In the genomic region with DNA sequence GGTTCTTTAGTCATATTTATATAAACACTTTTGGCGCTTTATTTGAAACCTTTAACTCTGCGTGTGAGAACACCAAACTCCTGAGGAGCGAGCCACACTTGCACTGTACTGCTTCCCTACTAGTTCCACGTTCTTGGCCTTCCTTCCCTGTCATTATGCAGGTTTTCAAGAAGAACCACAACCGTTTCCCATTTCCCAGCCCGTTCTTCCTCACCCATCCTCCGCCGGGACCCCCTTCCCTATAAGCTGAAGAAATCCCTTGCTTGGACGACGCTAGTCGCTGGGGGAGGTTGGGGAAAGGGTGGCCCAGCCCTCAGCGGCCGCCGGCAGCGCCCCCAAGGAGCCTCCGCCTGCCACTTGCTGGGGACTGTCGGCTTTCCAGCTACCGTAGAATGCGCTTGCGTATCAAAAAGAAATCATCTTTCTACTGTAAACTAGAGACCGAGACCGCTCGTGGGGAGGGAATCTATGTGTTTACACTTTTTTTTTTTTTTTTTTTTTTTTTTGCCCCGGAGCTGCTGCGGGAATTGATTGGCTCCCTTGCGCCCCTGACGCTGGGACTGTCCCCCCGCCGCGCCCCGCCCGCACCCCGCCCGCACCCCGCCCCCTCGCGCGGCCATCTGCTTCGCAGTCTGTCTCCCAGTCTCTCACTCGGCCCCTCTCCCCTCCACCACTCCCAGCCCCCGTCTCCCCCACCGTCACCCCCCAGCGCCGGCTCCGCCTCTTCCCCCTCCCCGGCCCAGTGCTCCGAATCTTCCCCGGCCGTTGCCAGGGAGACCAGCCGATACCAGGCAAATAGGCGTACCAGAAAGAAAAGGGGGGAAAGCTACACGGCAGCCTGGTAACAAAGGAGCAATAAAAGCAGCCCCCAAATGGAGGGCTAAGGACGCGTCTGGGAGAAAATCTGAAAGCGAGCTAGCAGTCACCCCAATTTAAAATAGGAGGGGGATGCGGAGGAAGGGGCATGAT, we compare ENCODE assay signal across 1 cellular context.
TF ChIP-seq lines count a peak whose summit lies in the region.

No MANE protein-coding gene starts in this region.

TF ChIP-seq in HepG2, 621 proteins besides CTCF, POLR2A, EP300 and RAD21 (continued from another document):
- TF ChIP-seq PAXIP1 (CRISPR knock-in tag; conservative IDR thresholded peaks at IDR 0.05) (0 out of 2 replicates have a peak, but pooled peaks have one; percentile 16), ZNF790 (CRISPR knock-in tag; IDR thresholded peaks at IDR 0.05; ENCODE audit: borderline replicate concordance) (no peak), U2AF2 (IDR thresholded peaks at IDR 0.05; ENCODE audit: low read depth, low read length) (no peak), TBX2 (CRISPR knock-in tag; IDR thresholded peaks at IDR 0.05; ENCODE audit: borderline replicate concordance) (0 out of 2 replicates have a peak, but pooled peaks have one; percentile 27), RFX3 (CRISPR knock-in tag; IDR thresholded peaks at IDR 0.05) (peak; percentile 68), HES4 (CRISPR knock-in tag; IDR thresholded peaks at IDR 0.05; ENCODE audit: borderline replicate concordance) (no peak), MED1 (CRISPR knock-in tag; IDR thresholded peaks at IDR 0.05) (no peak), ARNT2 (CRISPR knock-in tag; IDR thresholded peaks at IDR 0.05; ENCODE audit: low read depth) (0 out of 2 replicates have a peak, but pooled peaks have one; percentile 25), ONECUT2 (CRISPR knock-in tag; IDR thresholded peaks at IDR 0.05) (no peak)
- TF ChIP-seq, protein P1, sequence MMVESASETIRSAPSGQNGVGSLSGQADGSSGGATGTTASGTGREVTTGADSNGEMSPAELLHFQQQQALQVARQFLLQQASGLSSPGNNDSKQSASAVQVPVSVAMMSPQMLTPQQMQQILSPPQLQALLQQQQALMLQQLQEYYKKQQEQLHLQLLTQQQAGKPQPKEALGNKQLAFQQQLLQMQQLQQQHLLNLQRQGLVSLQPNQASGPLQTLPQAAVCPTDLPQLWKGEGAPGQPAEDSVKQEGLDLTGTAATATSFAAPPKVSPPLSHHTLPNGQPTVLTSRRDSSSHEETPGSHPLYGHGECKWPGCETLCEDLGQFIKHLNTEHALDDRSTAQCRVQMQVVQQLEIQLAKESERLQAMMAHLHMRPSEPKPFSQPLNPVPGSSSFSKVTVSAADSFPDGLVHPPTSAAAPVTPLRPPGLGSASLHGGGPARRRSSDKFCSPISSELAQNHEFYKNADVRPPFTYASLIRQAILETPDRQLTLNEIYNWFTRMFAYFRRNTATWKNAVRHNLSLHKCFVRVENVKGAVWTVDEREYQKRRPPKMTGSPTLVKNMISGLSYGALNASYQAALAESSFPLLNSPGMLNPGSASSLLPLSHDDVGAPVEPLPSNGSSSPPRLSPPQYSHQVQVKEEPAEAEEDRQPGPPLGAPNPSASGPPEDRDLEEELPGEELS (CRISPR knock-in tag; IDR thresholded peaks at IDR 0.05) = no peak
- TF ChIP-seq, protein P2, sequence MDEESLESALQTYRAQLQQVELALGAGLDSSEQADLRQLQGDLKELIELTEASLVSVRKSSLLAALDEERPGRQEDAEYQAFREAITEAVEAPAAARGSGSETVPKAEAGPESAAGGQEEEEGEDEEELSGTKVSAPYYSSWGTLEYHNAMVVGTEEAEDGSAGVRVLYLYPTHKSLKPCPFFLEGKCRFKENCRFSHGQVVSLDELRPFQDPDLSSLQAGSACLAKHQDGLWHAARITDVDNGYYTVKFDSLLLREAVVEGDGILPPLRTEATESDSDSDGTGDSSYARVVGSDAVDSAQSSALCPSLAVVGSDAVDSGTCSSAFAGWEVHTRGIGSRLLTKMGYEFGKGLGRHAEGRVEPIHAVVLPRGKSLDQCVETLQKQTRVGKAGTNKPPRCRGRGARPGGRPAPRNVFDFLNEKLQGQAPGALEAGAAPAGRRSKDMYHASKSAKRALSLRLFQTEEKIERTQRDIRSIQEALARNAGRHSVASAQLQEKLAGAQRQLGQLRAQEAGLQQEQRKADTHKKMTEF (CRISPR knock-in tag; IDR thresholded peaks at IDR 0.05) = no peak
